ENCODE assay signal across 8 cellular contexts in the genomic region with DNA sequence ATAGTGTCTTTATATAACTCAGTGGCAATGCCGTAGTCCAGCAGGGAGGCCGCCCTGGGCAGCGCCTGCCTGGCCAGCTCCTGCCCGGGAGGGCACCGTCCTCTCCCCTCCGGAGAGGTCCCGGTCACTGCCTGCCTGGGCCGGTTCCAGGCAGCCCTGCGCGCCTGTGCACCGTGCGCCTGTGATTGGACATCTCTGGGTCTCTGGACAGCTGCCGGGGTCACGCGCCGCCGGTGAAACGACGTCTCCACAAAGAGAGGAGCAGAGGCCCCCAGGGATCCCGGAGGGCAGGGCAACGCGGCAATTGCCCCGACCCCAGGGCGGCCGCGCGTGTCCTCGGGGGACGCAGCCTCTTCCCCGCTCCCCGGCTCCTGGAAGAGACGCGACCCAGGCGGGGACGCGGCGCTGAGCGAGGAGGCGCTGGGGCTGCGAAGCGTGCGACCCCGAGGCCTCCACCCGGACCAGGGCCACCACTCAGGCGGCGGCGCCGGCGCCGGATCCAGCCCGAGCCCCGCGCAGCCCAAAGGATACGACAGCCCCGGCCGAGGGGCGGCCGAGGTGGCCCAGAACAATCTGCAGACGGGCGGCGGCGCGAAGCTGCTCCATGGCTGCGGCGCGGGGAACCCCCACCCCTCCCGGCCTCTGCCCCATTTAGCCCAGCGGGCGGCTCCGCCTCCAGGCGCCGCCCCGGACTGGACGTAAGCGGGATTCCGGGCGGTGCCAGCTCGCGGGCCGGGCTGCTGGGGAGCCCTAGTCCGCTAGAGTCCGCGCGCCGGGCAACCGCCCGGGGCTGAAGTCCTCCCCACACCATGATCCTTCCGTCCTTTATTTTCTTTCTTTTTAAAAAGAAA. TPM values are rescaled to one million over a fixed set of nuclear protein-coding genes. Genes with fewer than 3 reads are reported as not detected.
DNase-seq lines count a peak whose midpoint lies in the region; ATAC-seq lines count a peak whose summit lies in the region.

A gene (minus strand): TSS at position 628 of the 851 bp plus-strand sequence. CDS start 22 bp downstream, at position 606.

- peak within 1 kb of the TSS; percentile 81 for H3K4me3 Mint-ChIP-seq in activated T-cell treated with anti-CD3 and anti-CD28 coated beads, Interleukin-2, amount 50 U/mL, for 4 hours

- ATAC-seq in GM19397 (IDR thresholded peaks at IDR 0.05; ENCODE audit: unreplicated experiment) (peak; percentile 77), HG03571 (IDR thresholded peaks at IDR 0.05; ENCODE audit: unreplicated experiment) (peak; percentile 70)
- ATAC-seq in activated T-cell treated with anti-CD3 and anti-CD28 coated beads, Interleukin-2, amount 50 U/mL, for 4 hours: peak; percentile 76 to 78

- 0 to 1% methylated on average over 46 to 88 of the region's 88 CpGs for WGBS in esophagus, 2 donors

- H3K4me3 ChIP-seq in esophagus (ENCODE audit: low read depth in 1 of 2, low read length in 2 of 2): peak within 1 kb of the TSS; percentile 66 to 83
- peak within 1 kb of the TSS; percentile 63 to 84 for H3K4me3 ChIP-seq in muscle layer of colon (ENCODE audit: low read depth in 1 of 2, low read length in 2 of 2)

- no peaks in the 10 kb centered on the region for H3K9me3 Mint-ChIP-seq in activated T-cell treated with anti-CD3 and anti-CD28 coated beads, Interleukin-2, amount 50 U/mL, for 4 hours

- H3K27ac ChIP-seq in esophagus (ENCODE audit: low read depth in 2 of 2, low read length in 1 of 2) (peak within 1 kb of the TSS; percentile 91 to 97), muscle layer of colon (ENCODE audit: low read depth, low read length) (peak within 1 kb of the TSS; percentile 77)

- H3K36me3 ChIP-seq in esophagus (ENCODE audit: control insufficient read depth in 2 of 2, insufficient read depth in 2 of 2, low read length in 1 of 2) (no peaks in the 10 kb centered on the region), muscle layer of colon (ENCODE audit: insufficient read depth, low read length) (peaks cover 9% of the 10 kb centered on the region)

- peaks cover 24% of the 10 kb centered on the region for H3K4me1 Mint-ChIP-seq in activated T-cell treated with anti-CD3 and anti-CD28 coated beads, Interleukin-2, amount 50 U/mL, for 4 hours (ENCODE audit: low read depth)

- peaks cover 0 to 6% of the 10 kb centered on the region in 2 donors for H3K4me1 ChIP-seq in esophagus (ENCODE audit: control insufficient read depth in 2 of 2, insufficient read depth in 2 of 2, low read length in 1 of 2)
- no peaks in the 10 kb centered on the region for H3K4me1 ChIP-seq in muscle layer of colon (ENCODE audit: insufficient read depth, low read length)

- DNase-seq in COR-L47 (lab: John Stamatoyannopoulos, UW): peak; percentile 39
- DNase-seq in OCI-M2 (lab: John Stamatoyannopoulos, UW; ENCODE audit: unreplicated experiment): peak; percentile 1
- DNase-seq in activated T-cell treated with anti-CD3 and anti-CD28 coated beads, Interleukin-2, amount 50 U/mL, for 4 hours: peak; percentile 66
- peak; percentile 85 for DNase-seq in stimulated activated CD8-positive, alpha-beta memory T cell treated with anti-CD3 and anti-CD28 coated beads, Interleukin-4, amount 100 ng/mL, for 48 hours

- H3K36me3 Mint-ChIP-seq in activated T-cell treated with anti-CD3 and anti-CD28 coated beads, Interleukin-2, amount 50 U/mL, for 4 hours (ENCODE audit: insufficient read depth): no peaks in the 10 kb centered on the region

- no peaks in the 10 kb centered on the region for H3K9me3 ChIP-seq in esophagus (ENCODE audit: control insufficient read depth in 2 of 2, insufficient read depth in 1 of 2, low read depth in 1 of 2, low read length in 1 of 2)
- H3K9me3 ChIP-seq in muscle layer of colon (ENCODE audit: low read length): no peaks in the 10 kb centered on the region

- no peaks in the 10 kb centered on the region for H3K27me3 ChIP-seq in esophagus (ENCODE audit: control insufficient read depth in 1 of 2, insufficient read depth in 2 of 2, low read length in 2 of 2)
- no peaks in the 10 kb centered on the region for H3K27me3 ChIP-seq in muscle layer of colon (ENCODE audit: control insufficient read depth in 1 of 2, insufficient read depth in 2 of 2, low read length in 2 of 2)

- peak within 1 kb of the TSS; percentile 80 for H3K9ac ChIP-seq in muscle layer of colon (ENCODE audit: low read length)

- no peaks in the 10 kb centered on the region for H3K27me3 Mint-ChIP-seq in activated T-cell treated with anti-CD3 and anti-CD28 coated beads, Interleukin-2, amount 50 U/mL, for 4 hours (ENCODE audit: low read depth)

RNA-seq across cellular contexts. Expression of the gene that starts here (rescaled TPM):
- 1 to 10 TPM; 5.9 to 7.5 (median 6.0) TPM for total RNA-seq in activated T-cell treated with anti-CD3 and anti-CD28 coated beads, Interleukin-2, amount 50 U/mL, for 4 hours
- 1 to 10 TPM; 5.7 to 7.4 TPM for polyA plus RNA-seq in esophagus

Comparison
In these comparisons a context has a peak if more than half of its experiments do, and no peak if none do; other contexts are left out.
1. Peak in every context shown above with its lines: DNase-seq, ATAC-seq, H3K4me3 ChIP-seq and H3K27ac ChIP-seq.
2. DNase-seq: peak in every context shown above with its lines; median percentile 85 in stimulated activated CD8-positive, alpha-beta memory T cell treated with anti-CD3 and anti-CD28 coated beads, Interleukin-4, amount 100 ng/mL, for 48 hours; 66 in activated T-cell treated with anti-CD3 and anti-CD28 coated beads, Interleukin-2, amount 50 U/mL, for 4 hours; 39 in COR-L47; 1 in OCI-M2.